ENCODE assay signal across 8 cellular contexts in the genomic region with DNA sequence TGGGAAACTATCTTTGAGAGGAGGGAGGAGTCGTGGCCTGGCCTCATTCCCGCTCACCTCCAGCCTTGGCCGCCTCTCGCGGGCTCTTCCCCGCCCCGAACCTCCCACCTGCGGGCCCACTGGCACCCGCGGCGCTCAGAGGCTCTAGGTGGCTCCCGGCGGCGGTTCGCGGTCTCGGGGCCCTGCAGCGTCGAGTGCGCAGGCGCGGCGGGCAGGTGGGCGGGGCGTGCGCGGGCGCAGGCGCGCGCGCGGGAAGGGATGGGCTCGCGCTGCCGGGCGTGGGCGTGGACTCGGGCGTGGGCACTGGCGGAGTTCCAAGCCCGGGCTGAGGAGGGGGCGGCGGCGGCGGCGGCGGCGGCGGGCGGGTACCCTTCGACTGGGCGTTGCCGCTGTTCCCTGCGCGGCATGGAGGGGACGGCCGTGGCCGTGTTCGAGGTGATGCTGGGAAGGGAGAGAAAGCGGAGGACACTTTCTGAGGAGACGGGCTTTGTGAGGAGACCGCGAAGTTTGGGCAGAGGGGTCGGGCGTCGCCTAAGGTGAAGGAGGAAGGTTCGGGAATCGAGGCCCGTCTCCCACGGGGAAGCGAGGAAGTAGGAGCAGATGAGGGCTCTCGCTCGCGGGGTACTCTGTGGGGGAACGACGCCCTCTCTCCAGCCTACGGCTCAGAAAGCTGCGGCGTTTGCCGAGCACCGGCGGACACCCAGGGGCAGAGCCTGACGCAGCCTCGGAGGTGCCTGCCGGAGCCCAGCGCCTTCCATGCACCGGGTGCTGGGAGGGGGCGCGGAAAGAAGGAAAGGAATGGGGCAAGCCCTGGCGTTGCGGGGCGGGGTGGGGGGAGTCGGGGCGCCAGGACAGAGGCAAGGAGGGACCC. TPM values are rescaled to one million over a fixed set of nuclear protein-coding genes. Genes with fewer than 3 reads are reported as not detected.
DNase-seq lines count a peak whose midpoint lies in the region; ATAC-seq, FAIRE-seq and TF ChIP-seq lines count a peak whose summit lies in the region.

No MANE protein-coding gene starts in this region.

- H3K4me3 ChIP-seq in kidney (ENCODE audit: low read length in 2 of 2), result peak overlapping the region; percentile 79 to 86

- intact Hi-C loops in kidney (cut with DNase I), result no loop called here

- no peaks in the 10 kb centered on the region for H3K27me3 Mint-ChIP-seq in central memory CD8-positive, alpha-beta T cell

- peak overlapping the region; percentile 67 for H3K27ac Mint-ChIP-seq in central memory CD8-positive, alpha-beta T cell (ENCODE audit: low read depth)

- no peaks in the 10 kb centered on the region for H3K36me3 ChIP-seq in kidney (ENCODE audit: control insufficient read depth in 1 of 2, insufficient read depth in 2 of 2, low read length in 2 of 2)

- DNase-seq in ACHN (peak; percentile 80), NCI-H345 (lab: John Stamatoyannopoulos, UW) (peak; percentile 92), kidney (peak; percentile 93)
- DNase-seq in central memory CD8-positive, alpha-beta T cell (ENCODE audit: low spot score in 2 of 2), result peak; percentile 81 to 83
- peak; percentile 90 for DNase-seq in stimulated activated CD4-positive, alpha-beta T cell treated with anti-CD3 and anti-CD28 coated beads, Interleukin-15, amount 100 ng/mL, for 24 hours

- peaks cover 6% of the 10 kb centered on the region for H3K4me1 Mint-ChIP-seq in central memory CD8-positive, alpha-beta T cell

- in situ Hi-C loops in ACHN (cut with HindIII; ENCODE audit: low pct_ligation_motif_present, low pct_unique_long_range_greater_than_20kb, low sequenced_read_pairs), result no loop called here

- no peak for FAIRE-seq in kidney (lab: Jason Lieb, UNC)

- ATAC-seq in GM18907 (IDR thresholded peaks at IDR 0.05; ENCODE audit: unreplicated experiment) (peak; percentile 69), HG03159 (IDR thresholded peaks at IDR 0.05; ENCODE audit: unreplicated experiment) (peak; percentile 69)
- peak; percentile 89 for ATAC-seq in activated CD4-positive, CD25-positive, alpha-beta regulatory T cell treated with anti-CD3 and anti-CD28 coated beads, Interleukin-2, amount 50 U/mL, for 24 hours
- ATAC-seq in central memory CD8-positive, alpha-beta T cell (replicated peaks; ENCODE audit: extremely low read depth, poor library complexity, severe bottlenecking), result peak; percentile 88

- H3K4me1 ChIP-seq in kidney (ENCODE audit: control insufficient read depth in 1 of 2, insufficient read depth in 1 of 2, low read depth in 1 of 2, low read length in 2 of 2), result no peaks in the 10 kb centered on the region

- H3K9me3 ChIP-seq in kidney (ENCODE audit: control insufficient read depth in 1 of 2, low read length in 2 of 2), result no peaks in the 10 kb centered on the region

- peaks cover 9% of the 10 kb centered on the region for H3K36me3 Mint-ChIP-seq in central memory CD8-positive, alpha-beta T cell (ENCODE audit: insufficient read depth)

- H3K27ac ChIP-seq in kidney (ENCODE audit: low read depth in 2 of 2, low read length in 2 of 2), result peak overlapping the region; percentile 82

- peak overlapping the region; percentile 94 for H3K4me3 Mint-ChIP-seq in central memory CD8-positive, alpha-beta T cell

- TF ChIP-seq CTCF in kidney (IDR thresholded peaks at IDR 0.05; ENCODE audit: borderline replicate concordance, extremely low read depth, insufficient read depth), result no peak

- peaks cover 4% of the 10 kb centered on the region for H3K9me3 Mint-ChIP-seq in central memory CD8-positive, alpha-beta T cell

- H3K9ac ChIP-seq in kidney (ENCODE audit: low read length in 2 of 2), result peak overlapping the region; percentile 80 to 81

RNA-seq across cellular contexts. Expression of gene SPTBN2, which starts 15.7 kb away (rescaled TPM):
- 64.9 TPM for total RNA-seq in kidney
- 69.8 TPM for polyA plus RNA-seq in kidney (ENCODE audit: insufficient read depth, low read depth, low replicate concordance)

Comparison
In these comparisons a context has a peak if more than half of its experiments do, and no peak if none do; other contexts are left out.
1. Peak in every context shown above with its lines: DNase-seq, ATAC-seq, H3K4me3 ChIP-seq and H3K27ac ChIP-seq.